ENCODE assay signal across 8 cellular contexts in genomic region chr2:42827647-42828486, GRCh38. TPM values are rescaled to one million over a fixed set of nuclear protein-coding genes. Genes with fewer than 3 reads are reported as not detected.
DNase-seq lines count a peak whose midpoint lies in the region; ATAC-seq and TF ChIP-seq lines count a peak whose summit lies in the region.

No MANE protein-coding gene starts in this region.

- H4K20me1 ChIP-seq in GM23338 (replicated peaks; ENCODE audit: insufficient read depth), result no peaks in the 10 kb centered on the region

- H3K27ac ChIP-seq in GM23338 (ENCODE audit: low read depth), result no peak overlapping the region
- H3K27ac ChIP-seq in parathyroid adenoma, result no peak overlapping the region
- H3K27ac ChIP-seq in thoracic aorta, result peak overlapping the region in 1 of 2 donors; percentile 43

- H3K27ac Mint-ChIP-seq in Calu3 (ENCODE audit: unreplicated experiment) (no peak overlapping the region), GM23338 (no peak overlapping the region)
- no peak overlapping the region for H3K27ac Mint-ChIP-seq in activated naive CD4-positive, alpha-beta T cell treated with anti-CD3 and anti-CD28 coated beads, Interleukin-2, amount 50 U/mL, for 24 hours

- DNase-seq in Calu3 (peak; percentile 90), GM23338 (ENCODE audit: low spot score) (peak; percentile 95), NAMALWA (ENCODE audit: low spot score) (peak; percentile 88), SKM-1 (lab: John Stamatoyannopoulos, UW; ENCODE audit: unreplicated experiment) (peak; percentile 69), Right ventricle myocardium inferior (ENCODE audit: missing footprints) (peak; percentile 96), thoracic aorta (ENCODE audit: low spot score) (peak; percentile 70)

- H3K4me3 Mint-ChIP-seq in Calu3 (ENCODE audit: low read depth, unreplicated experiment), result peak overlapping the region; percentile 60
- H3K4me3 Mint-ChIP-seq in GM23338, result peak overlapping the region; percentile 55; the same call in 2 of the 3 replicates
- peak overlapping the region; percentile 66 for H3K4me3 Mint-ChIP-seq in activated naive CD4-positive, alpha-beta T cell treated with anti-CD3 and anti-CD28 coated beads, Interleukin-2, amount 50 U/mL, for 24 hours

- H2AFZ ChIP-seq in GM23338 (peak overlapping the region; percentile 93), parathyroid adenoma (peak overlapping the region; percentile 81)

- peaks cover 27% of the 10 kb centered on the region for H3K4me1 Mint-ChIP-seq in Calu3 (ENCODE audit: low read depth, unreplicated experiment)
- peaks cover 6% of the 10 kb centered on the region for H3K4me1 Mint-ChIP-seq in GM23338
- H3K4me1 Mint-ChIP-seq in activated naive CD4-positive, alpha-beta T cell treated with anti-CD3 and anti-CD28 coated beads, Interleukin-2, amount 50 U/mL, for 24 hours, result peaks cover 19% of the 10 kb centered on the region

- H3K36me3 ChIP-seq in GM23338 (ENCODE audit: insufficient read depth), result no peaks in the 10 kb centered on the region
- H3K36me3 ChIP-seq in parathyroid adenoma (ENCODE audit: control insufficient read depth, insufficient read depth, low read length), result no peaks in the 10 kb centered on the region
- H3K36me3 ChIP-seq in thoracic aorta, result no peaks in the 10 kb centered on the region

- H3K27me3 Mint-ChIP-seq in Calu3 (ENCODE audit: unreplicated experiment) (no peaks in the 10 kb centered on the region), GM23338 (ENCODE audit: insufficient read depth, low read depth, poor library complexity) (peaks cover 19% of the 10 kb centered on the region)
- H3K27me3 Mint-ChIP-seq in activated naive CD4-positive, alpha-beta T cell treated with anti-CD3 and anti-CD28 coated beads, Interleukin-2, amount 50 U/mL, for 24 hours, result no peaks in the 10 kb centered on the region

- H3K9ac ChIP-seq in parathyroid adenoma, result no peak overlapping the region

- H3K4me1 ChIP-seq in GM23338 (ENCODE audit: insufficient read depth), result no peaks in the 10 kb centered on the region
- no peaks in the 10 kb centered on the region for H3K4me1 ChIP-seq in parathyroid adenoma
- H3K4me1 ChIP-seq in thoracic aorta (ENCODE audit: control insufficient read depth in 1 of 2, low read depth in 2 of 2), result peaks cover 3 to 34% of the 10 kb centered on the region in 2 donors

- no peaks in the 10 kb centered on the region for H3F3A ChIP-seq in GM23338 (replicated peaks; ENCODE audit: low read depth)

- H3K9me2 ChIP-seq in GM23338 (ENCODE audit: insufficient read depth), result no peaks in the 10 kb centered on the region

- ATAC-seq in GM23338 (peak; percentile 92), Right ventricle myocardium inferior (peak; percentile 94), thoracic aorta (ENCODE audit: insufficient number of reproducible peaks, low FRiP score, low read depth) (peak; percentile 67)

- H3K9me3 Mint-ChIP-seq in Calu3 (ENCODE audit: low read depth, unreplicated experiment) (no peaks in the 10 kb centered on the region), GM23338 (no peaks in the 10 kb centered on the region)
- H3K9me3 Mint-ChIP-seq in activated naive CD4-positive, alpha-beta T cell treated with anti-CD3 and anti-CD28 coated beads, Interleukin-2, amount 50 U/mL, for 24 hours, result no peaks in the 10 kb centered on the region

- H3K27me3 ChIP-seq in GM23338 (ENCODE audit: insufficient read depth) (peaks cover 5% of the 10 kb centered on the region; the same call in 1 of the 2 replicates), parathyroid adenoma (ENCODE audit: control insufficient read depth, insufficient read depth, low read length) (no peaks in the 10 kb centered on the region), thoracic aorta (replicated peaks; ENCODE audit: insufficient read depth) (no peaks in the 10 kb centered on the region)

- H3K9me3 ChIP-seq in parathyroid adenoma (ENCODE audit: control insufficient read depth, low read length) (no peaks in the 10 kb centered on the region), thoracic aorta (no peaks in the 10 kb centered on the region)

- H3K79me2 ChIP-seq in GM23338 (replicated peaks; ENCODE audit: insufficient read depth) (no peaks in the 10 kb centered on the region), parathyroid adenoma (no peaks in the 10 kb centered on the region)

- TF ChIP-seq CTCF in Calu3 (IDR thresholded peaks at IDR 0.05; ENCODE audit: unreplicated experiment) (peak; percentile 83), GM23338 (conservative IDR thresholded peaks at IDR 0.05; ENCODE audit: low read depth in 2 of 2) (peak; percentile 87 to 97), parathyroid adenoma (IDR thresholded peaks at IDR 0.05) (peak; percentile 88), thoracic aorta (IDR thresholded peaks at IDR 0.05) (peak; percentile 96)

- peak overlapping the region; percentile 49 for H3K4me3 ChIP-seq in GM23338
- H3K4me3 ChIP-seq in parathyroid adenoma (ENCODE audit: low read depth, low read length), result no peak overlapping the region
- peak overlapping the region; percentile 66 for H3K4me3 ChIP-seq in thoracic aorta

- CTCF ChIA-PET in Calu3 (lab: Charles Lee), result interaction anchor here (0.6 to 0.8 kb wide), 3 partner anchors 13 to 399 kb away, joined by 3 to 8 read pairs (median 5); partner anchors contain the start of gene ZFP36L2

- H3K36me3 Mint-ChIP-seq in Calu3 (ENCODE audit: insufficient read depth, unreplicated experiment) (peaks cover 5% of the 10 kb centered on the region), GM23338 (ENCODE audit: low read depth) (no peaks in the 10 kb centered on the region)
- no peaks in the 10 kb centered on the region for H3K36me3 Mint-ChIP-seq in activated naive CD4-positive, alpha-beta T cell treated with anti-CD3 and anti-CD28 coated beads, Interleukin-2, amount 50 U/mL, for 24 hours

- intact Hi-C loops in Calu3 (cut with micrococcal nuclease; ENCODE audit: unreplicated experiment) (loop anchor here (1.0 to 5.0 kb wide), 6 partner anchors 119 to 781 kb away; no protein-coding TSS in a partner anchor), Right ventricle myocardium inferior (cut with DNase I) (loop anchor here (1.0 to 5.0 kb wide), 5 partner anchors 401 to 779 kb away; no protein-coding TSS in a partner anchor)

- BruUV-seq in Calu3 (replicated peaks; lab: Mats Ljungman, UMichigan), result no TSS peak

- H3K4me2 ChIP-seq in GM23338 (peak overlapping the region; percentile 79), parathyroid adenoma (ENCODE audit: low read length) (peak overlapping the region; percentile 51)

TF ChIP-seq in GM23338, 12 proteins besides CTCF, POLR2A, EP300 and RAD21 (continues in another document):
- TF ChIP-seq NANOG (IDR thresholded peaks at IDR 0.05; ENCODE audit: borderline replicate concordance), result no peak
- TF ChIP-seq EZH2 (IDR thresholded peaks at IDR 0.05; ENCODE audit: low read depth, unreplicated experiment), result no peak
- no peak for TF ChIP-seq ZNF331 (CRISPR knock-in tag; IDR thresholded peaks at IDR 0.05; ENCODE audit: low read depth)
- no peak for TF ChIP-seq ZNF114 (CRISPR knock-in tag; IDR thresholded peaks at IDR 0.05)
- TF ChIP-seq JUNB (IDR thresholded peaks at IDR 0.05; ENCODE audit: unreplicated experiment), result no peak

RNA-seq across cellular contexts. Expression of gene HAAO, which starts 35.5 kb away (rescaled TPM):
- total RNA-seq in Calu3 (2022) (1.5 and 2.2 TPM in 2 replicates), Right ventricle myocardium inferior (1.9 TPM), thoracic aorta (10 to 100 TPM; 25.3 to 33.7 TPM)
- 0.97 and 2.6 TPM in 2 replicates for total RNA-seq in GM23338 (2014; rRNA removed; shearing (Covaris generic))
- 2.4 and 3.2 TPM in 2 replicates for polyA plus RNA-seq in GM23338 (2016; fragmentation: Nextera tagmentation; extraction: Ambion mirVana)
